In genomic region chr2:56127773-56128170, GRCh38 we compare ENCODE assay signal across 24 cellular contexts. TPM values are rescaled to one million over a fixed set of nuclear protein-coding genes. Genes with fewer than 3 reads are reported as not detected.
A peak's percentile ranks its signal among the peaks of the same experiment; 100 is the strongest.
DNase-seq lines count a peak whose midpoint lies in the region; ATAC-seq and TF ChIP-seq lines count a peak whose summit lies in the region.
"Had no signal": no experiment of that assay in that cellular context is flagged by ENCODE, and none has a peak within 500 bp of the region (broad histone marks: within the 10 kb centered on the region; RNA-seq: fewer than 3 reads in every experiment).

No MANE protein-coding gene starts in this region.

- no peaks in the 10 kb centered on the region for H3K9me3 Mint-ChIP-seq in activated naive CD8-positive, alpha-beta T cell treated with anti-CD3 and anti-CD28 coated beads, Interleukin-2, amount 50 U/mL, for 24 hours
- H3K9me3 Mint-ChIP-seq: activated CD4-positive, alpha-beta T cell treated with anti-CD3 and anti-CD28 coated beads, Interleukin-2, amount 10 ng/mL, durations not matched to agents 7 days and 5 days; stimulated activated memory B cell treated with anti-CD40 and anti-IgM and Interleukin-4, amounts not matched to agents 10 μg/mL and 1 μg/mL and 100 μg/mL, for 72 hours; T-helper 2 cell treated with Interferon-gamma antibody and Interleukin-4, amounts not matched to agents 5 μg/mL and 100 μg/mL, for 36 hours had no signal

- CTCF ChIA-PET in A673 (lab: Charles Lee) (no interaction called here), HEK293T (lab: Yijun Ruan, JAX) (no interaction called here)

- H3K27ac ChIP-seq in A673 (ENCODE audit: low read depth, low read length, poor library complexity, severe bottlenecking) (no peak overlapping the region), caudate nucleus (ENCODE audit: low read depth, low read length) (peak overlapping the region; percentile 48)
- H3K27ac ChIP-seq: body of pancreas, colonic mucosa, neutrophil, psoas muscle, RWPE1, skin epidermis, thoracic aorta, VCaP had no signal

- BruUV-seq in A673 (replicated peaks; lab: Mats Ljungman, UMichigan): no TSS peak

- POLR2A ChIA-PET in A673 (lab: Charles Lee; ENCODE audit: low non-redundant PET) (no interaction called here), HEK293T (lab: Yijun Ruan, JAX) (no interaction called here)

- TF ChIP-seq CTCF in A673 (conservative IDR thresholded peaks at IDR 0.05; ENCODE audit: low read depth, low read length): no peak

- no peak for ATAC-seq in left lobe of liver
- ATAC-seq in activated naive CD8-positive, alpha-beta T cell treated with anti-CD3 and anti-CD28 coated beads, Interleukin-2, amount 50 U/mL, for 24 hours: no peak
- ATAC-seq: body of pancreas; psoas muscle; stimulated activated memory B cell treated with anti-CD40 and anti-IgM and Interleukin-4, amounts not matched to agents 10 μg/mL and 1 μg/mL and 100 μg/mL, for 72 hours had no signal

- no peaks in the 10 kb centered on the region for H3K36me3 Mint-ChIP-seq in activated naive CD8-positive, alpha-beta T cell treated with anti-CD3 and anti-CD28 coated beads, Interleukin-2, amount 50 U/mL, for 24 hours (ENCODE audit: low read depth)
- H3K36me3 Mint-ChIP-seq: stimulated activated memory B cell treated with anti-CD40 and anti-IgM and Interleukin-4, amounts not matched to agents 10 μg/mL and 1 μg/mL and 100 μg/mL, for 72 hours had no signal

- H3K4me1 Mint-ChIP-seq in activated naive CD8-positive, alpha-beta T cell treated with anti-CD3 and anti-CD28 coated beads, Interleukin-2, amount 50 U/mL, for 24 hours: no peaks in the 10 kb centered on the region
- H3K4me1 Mint-ChIP-seq: activated CD4-positive, alpha-beta T cell treated with anti-CD3 and anti-CD28 coated beads, Interleukin-2, amount 10 ng/mL, durations not matched to agents 7 days and 5 days; stimulated activated memory B cell treated with anti-CD40 and anti-IgM and Interleukin-4, amounts not matched to agents 10 μg/mL and 1 μg/mL and 100 μg/mL, for 72 hours had no signal

- H3K4me3 ChIP-seq in A673 (ENCODE audit: low read depth, low read length, poor library complexity, severe bottlenecking): no peak overlapping the region
- H3K4me3 ChIP-seq: body of pancreas, colonic mucosa, psoas muscle, skin epidermis, thoracic aorta had no signal

- no peaks in the 10 kb centered on the region for H3K9me3 ChIP-seq in A673 (ENCODE audit: low read depth, low read length, poor library complexity, severe bottlenecking)
- H3K9me3 ChIP-seq: body of pancreas, colonic mucosa, neutrophil, psoas muscle, SK-N-SH, thoracic aorta had no signal

- H3K4me3 Mint-ChIP-seq in activated naive CD8-positive, alpha-beta T cell treated with anti-CD3 and anti-CD28 coated beads, Interleukin-2, amount 50 U/mL, for 24 hours: no peak overlapping the region
- H3K4me3 Mint-ChIP-seq: activated CD4-positive, alpha-beta T cell treated with anti-CD3 and anti-CD28 coated beads, Interleukin-2, amount 10 ng/mL, durations not matched to agents 7 days and 5 days; stimulated activated memory B cell treated with anti-CD40 and anti-IgM and Interleukin-4, amounts not matched to agents 10 μg/mL and 1 μg/mL and 100 μg/mL, for 72 hours; T-helper 2 cell treated with Interferon-gamma antibody and Interleukin-4, amounts not matched to agents 5 μg/mL and 100 μg/mL, for 36 hours had no signal

- no peak overlapping the region for H3K27ac Mint-ChIP-seq in activated naive CD8-positive, alpha-beta T cell treated with anti-CD3 and anti-CD28 coated beads, Interleukin-2, amount 50 U/mL, for 24 hours
- H3K27ac Mint-ChIP-seq: activated CD4-positive, alpha-beta T cell treated with anti-CD3 and anti-CD28 coated beads, Interleukin-2, amount 10 ng/mL, durations not matched to agents 7 days and 5 days; stimulated activated memory B cell treated with anti-CD40 and anti-IgM and Interleukin-4, amounts not matched to agents 10 μg/mL and 1 μg/mL and 100 μg/mL, for 72 hours; T-helper 2 cell treated with Interferon-gamma antibody and Interleukin-4, amounts not matched to agents 5 μg/mL and 100 μg/mL, for 36 hours had no signal

- intact Hi-C loops in A673 (cut with micrococcal nuclease; ENCODE audit: unreplicated experiment): no loop called here

- H3K27me3 Mint-ChIP-seq in activated naive CD8-positive, alpha-beta T cell treated with anti-CD3 and anti-CD28 coated beads, Interleukin-2, amount 50 U/mL, for 24 hours: peaks cover 2% of the 10 kb centered on the region

- DNase-seq in A673 (ENCODE audit: low spot score) (peak; percentile 49), HEK293T (ENCODE audit: extremely low spot score) (no peak), caudate nucleus (lab: John Stamatoyannopoulos, UW) (peak in 15 of 61 donors; percentile 3 to 84 (median 48)), left kidney (ENCODE audit: low read depth, low spot score) (peak; percentile 22), NCI-H2196 (lab: John Stamatoyannopoulos, UW; ENCODE audit: unreplicated experiment) (no peak), left lobe of liver (ENCODE audit: low spot score) (no peak), SKM-1 (lab: John Stamatoyannopoulos, UW; ENCODE audit: unreplicated experiment) (no peak)
- no peak for DNase-seq in activated naive CD8-positive, alpha-beta T cell treated with anti-CD3 and anti-CD28 coated beads, Interleukin-2, amount 50 U/mL, for 24 hours
- DNase-seq: activated CD4-positive, alpha-beta T cell treated with anti-CD3 and anti-CD28 coated beads, Interleukin-2, amount 10 ng/mL, durations not matched to agents 7 days and 5 days; activated CD8-positive, alpha-beta memory T cell treated with anti-CD3 and anti-CD28 coated beads, Interleukin-2, amount 50 U/mL, for 4 hours; colonic mucosa; psoas muscle; stimulated activated CD4-positive, alpha-beta T cell treated with anti-CD3 and anti-CD28 coated beads, Interleukin-2, amount 100 ng/mL, for 24 hours had no signal

- H3K4me1 ChIP-seq in A673 (ENCODE audit: insufficient read depth, low read length, poor library complexity, severe bottlenecking): peaks cover 6% of the 10 kb centered on the region
- H3K4me1 ChIP-seq: body of pancreas, colonic mucosa, psoas muscle had no signal

- H3K36me3 ChIP-seq in A673 (ENCODE audit: insufficient read depth, low read length, poor library complexity, severe bottlenecking): no peaks in the 10 kb centered on the region
- H3K36me3 ChIP-seq: colonic mucosa, neutrophil, thoracic aorta had no signal

- H3K27me3 ChIP-seq in A673 (replicated peaks; ENCODE audit: insufficient read depth, low read depth, low read length, poor library complexity): no peaks in the 10 kb centered on the region
- H3K27me3 ChIP-seq: body of pancreas, colonic mucosa, neutrophil had no signal

TF ChIP-seq in HEK293T, 16 proteins besides CTCF, POLR2A, EP300 and RAD21:
- TF ChIP-seq PKNOX1 (IDR thresholded peaks at IDR 0.05) (0 out of 2 replicates have a peak, but pooled peaks have one; percentile 13), FOXA1 (IDR thresholded peaks at IDR 0.05) (no peak)

RNA-seq across cellular contexts. Expression of gene CCDC85A, which starts 56.0 kb away (rescaled TPM):
- 0.15 and 0.39 TPM in 2 replicates for total RNA-seq in A673 (2021)
- total RNA-seq in left lobe of liver: 0.08 TPM
- total RNA-seq: activated CD4-positive, alpha-beta T cell treated with anti-CD3 and anti-CD28 coated beads, Interleukin-2, amount 10 ng/mL, durations not matched to agents 7 days and 5 days; G401; H1 had no signal

Comparison
In these comparisons a context has a peak if more than half of its experiments do, and no peak if none do; other contexts are left out.
1. DNase-seq: peak in A673 (single experiment) and left kidney (single experiment); none in HEK293T (single experiment), NCI-H2196 (single experiment), left lobe of liver (single experiment), activated naive CD8-positive, alpha-beta T cell treated with anti-CD3 and anti-CD28 coated beads, Interleukin-2, amount 50 U/mL, for 24 hours (single experiment) and SKM-1 (single experiment).